Comparison of ENCODE assay signal across 1 cellular context in genomic region chr10:71006497-71006896, GRCh38.
TF ChIP-seq lines count a peak whose summit lies in the region.

No MANE protein-coding gene starts in this region.

TF ChIP-seq in H1, 55 proteins besides CTCF, POLR2A, EP300 and RAD21 (continued from another document):
- TF ChIP-seq E2F6 (IDR thresholded peaks at IDR 0.05) (no peak), SP2 (IDR thresholded peaks at IDR 0.05; ENCODE audit: low read length) (no peak), ASH2L (IDR thresholded peaks at IDR 0.05; ENCODE audit: low read length) (no peak), EGR1 (IDR thresholded peaks at IDR 0.05; ENCODE audit: borderline replicate concordance, low read depth, low read length) (no peak), KDM1A (IDR thresholded peaks at IDR 0.05; ENCODE audit: borderline replicate concordance, low read length) (peak; percentile 45; the same call in 1 of the 2 replicates), CEBPB (IDR thresholded peaks at IDR 0.05; ENCODE audit: low read depth, low read length) (no peak), JUN (IDR thresholded peaks at IDR 0.05; ENCODE audit: low read depth, low read length) (no peak), MAFK (IDR thresholded peaks at IDR 0.05; ENCODE audit: low read depth, low read length) (no peak), CHD7 (IDR thresholded peaks at IDR 0.05; ENCODE audit: insufficient replicate concordance, low read length) (no peak), CHD1 (IDR thresholded peaks at IDR 0.05; ENCODE audit: low read depth, low read length) (no peak), GTF2F1 (IDR thresholded peaks at IDR 0.05; ENCODE audit: borderline replicate concordance, low read depth, low read length) (no peak), CBX8 (IDR thresholded peaks at IDR 0.05; ENCODE audit: borderline replicate concordance, low read depth, low read length) (no peak), CHD2 (IDR thresholded peaks at IDR 0.05; ENCODE audit: low read length) (no peak), RBBP5 (IDR thresholded peaks at IDR 0.05; ENCODE audit: borderline replicate concordance, low read depth, low read length) (no peak), SIN3A (conservative IDR thresholded peaks at IDR 0.05 in 1 of 2, IDR thresholded peaks at IDR 0.05 in 1 of 2; ENCODE audit: low read depth in 1 of 2, low read length in 2 of 2) (no peak), POLR2AphosphoS5 (IDR thresholded peaks at IDR 0.05; ENCODE audit: low read depth, low read length) (no peak), HDAC6 (IDR thresholded peaks at IDR 0.05; ENCODE audit: low read depth, low read length) (no peak)
